In the genomic region with DNA sequence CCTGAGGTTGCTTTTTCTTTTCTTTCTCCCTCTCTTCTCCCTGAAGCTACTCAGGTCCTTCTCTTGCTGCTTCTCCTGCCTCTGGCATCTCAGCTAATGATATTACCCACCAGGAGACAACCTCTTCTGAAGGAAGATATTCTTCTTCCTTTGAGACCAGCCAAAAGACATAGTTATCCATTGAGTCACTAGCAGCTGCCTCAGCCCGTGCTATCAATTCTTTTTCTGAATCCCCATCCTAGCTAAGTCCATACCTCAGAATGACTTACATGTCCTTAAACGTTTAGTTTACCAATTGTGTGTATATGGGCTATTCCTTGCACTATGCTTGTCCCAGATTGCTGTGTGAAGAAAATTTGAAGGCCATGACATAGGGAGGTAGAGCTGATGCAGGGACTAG, we compare ENCODE assay signal across 7 cellular contexts.
"Had no signal": no experiment of that assay in that cellular context is flagged by ENCODE, and none has a peak within 500 bp of the region (broad histone marks: within the 10 kb centered on the region; RNA-seq: fewer than 3 reads in every experiment).

No MANE protein-coding gene starts in this region.

- DNase-seq: cerebellar nuclear complex; stimulated activated CD4-positive, alpha-beta T cell treated with anti-CD3 and anti-CD28 coated beads, Interleukin-4, amount 100 ng/mL, for 4 hours; stimulated activated naive CD8-positive, alpha-beta T cell treated with anti-CD3 and anti-CD28 coated beads, Interleukin-15, amount 100 ng/mL, for 72 hours; T-helper 2 cell had no signal

- H3K36me3 ChIP-seq: neural progenitor cell, pancreas, thoracic aorta had no signal

- H3K27ac ChIP-seq: neural progenitor cell, thoracic aorta had no signal

- H3K27me3 ChIP-seq: neural progenitor cell, pancreas had no signal

- H3K4me2 ChIP-seq: neural progenitor cell had no signal

- H3K9ac ChIP-seq: neural progenitor cell had no signal

- ATAC-seq: stimulated activated naive CD8-positive, alpha-beta T cell treated with anti-CD3 and anti-CD28 coated beads, Interleukin-15, amount 100 ng/mL, for 72 hours had no signal

- H3K9me3 ChIP-seq: pancreas had no signal

- H2AFZ ChIP-seq: neural progenitor cell had no signal

- H3K4me3 ChIP-seq: neural progenitor cell, pancreas, thoracic aorta had no signal

- H3K4me1 ChIP-seq: neural progenitor cell had no signal
